18 cellular contexts compared by ENCODE assay signal in genomic region chr2:120951701-120952100, GRCh38.
DNase-seq lines count a peak whose midpoint lies in the region; ATAC-seq, FAIRE-seq and TF ChIP-seq lines count a peak whose summit lies in the region.
"Had no signal": no experiment of that assay in that cellular context is flagged by ENCODE, and none has a peak within 500 bp of the region (broad histone marks: within the 10 kb centered on the region; RNA-seq: fewer than 3 reads in every experiment).

No MANE protein-coding gene starts in this region.

- peaks cover 52 to 98% of the 10 kb centered on the region in 2 experiments for H3K79me1 ChIP-seq in IMR-90 (ENCODE audit: low read depth in 1 of 2, low read length in 2 of 2)

- H3K4me3 ChIP-seq in IMR-90 (ENCODE audit: insufficient read depth, low read depth, low read length) = no peak overlapping the region
- H3K4me3 ChIP-seq in neural progenitor cell = no peak overlapping the region
- H3K4me3 ChIP-seq: BLaER1 treated with 17β-estradiol and CSF1 and Interleukin-3, amounts not matched to agents 10 nM and 100 nM; K562 had no signal

- H2BK20ac ChIP-seq in IMR-90 (ENCODE audit: low read depth, low read length) = no peak overlapping the region

- intact Hi-C loops in IMR-90 (cut with micrococcal nuclease) = no loop called here

- in situ Hi-C loops in IMR-90 (cut with MboI; ENCODE audit: low sequenced_read_pairs) = no loop called here

- H3K9ac ChIP-seq in IMR-90 (ENCODE audit: low read depth, low read length) (no peak overlapping the region), neural progenitor cell (no peak overlapping the region)
- H3K9ac ChIP-seq: BLaER1 treated with 17β-estradiol and CSF1 and Interleukin-3, amounts not matched to agents 10 nM and 100 nM had no signal

- WGBS in IMR-90 (ENCODE audit: extremely low coverage in 2 of 2, insufficient read length in 1 of 2), 2 experiments = 80% methylated on average over 5 of the region's 6 CpGs; no CpG with 5 or more reads in 1 of the 2 experiments

- CTCF ChIA-PET in IMR-90 (lab: Yijun Ruan, JAX) = no interaction called here

- H3K9me3 Mint-ChIP-seq in brain = no peaks in the 10 kb centered on the region
- no peaks in the 10 kb centered on the region for H3K9me3 Mint-ChIP-seq in neural progenitor cell
- H3K9me3 Mint-ChIP-seq: CD4-positive, CD25-positive, alpha-beta regulatory T cell had no signal

- no peak overlapping the region for H4K91ac ChIP-seq in IMR-90 (ENCODE audit: insufficient read depth, low read depth, low read length)

- no peaks in the 10 kb centered on the region for H3K27me3 Mint-ChIP-seq in brain
- peaks cover 3% of the 10 kb centered on the region for H3K27me3 Mint-ChIP-seq in neural progenitor cell (ENCODE audit: insufficient read depth, low read depth)
- H3K27me3 Mint-ChIP-seq: CD4-positive, CD25-positive, alpha-beta regulatory T cell had no signal

- ATAC-seq in IMR-90 (ENCODE audit: low read depth) = no peak
- ATAC-seq: HCT116, K562 had no signal

- TF ChIP-seq POLR2A in IMR-90 (IDR thresholded peaks at IDR 0.05; ENCODE audit: low read depth, low read length) (no peak), H54 (IDR thresholded peaks at IDR 0.05; ENCODE audit: low read depth, low read length) (no peak)

- no peak overlapping the region for H3K4ac ChIP-seq in IMR-90 (ENCODE audit: low read depth, low read length)

- no peak overlapping the region for H2BK15ac ChIP-seq in IMR-90 (ENCODE audit: low read depth, low read length)

- no peaks in the 10 kb centered on the region for H3K9me3 ChIP-seq in IMR-90 (ENCODE audit: control insufficient read depth, insufficient read depth, low read length)
- H3K9me3 ChIP-seq in neural progenitor cell (ENCODE audit: low read depth) = no peaks in the 10 kb centered on the region
- H3K9me3 ChIP-seq: BLaER1 treated with 17β-estradiol and CSF1 and Interleukin-3, amounts not matched to agents 10 nM and 100 nM had no signal

- H3K56ac ChIP-seq in IMR-90 (ENCODE audit: extremely low read depth, insufficient read depth, low read length) = no peak overlapping the region

- TF ChIP-seq CTCF in IMR-90 (conservative IDR thresholded peaks at IDR 0.05; ENCODE audit: low read depth, low read length) = no peak
- TF ChIP-seq CTCF in brain (conservative IDR thresholded peaks at IDR 0.05) = no peak
- TF ChIP-seq CTCF in neural progenitor cell (IDR thresholded peaks at IDR 0.05) = no peak

- no peak overlapping the region for H4K8ac ChIP-seq in IMR-90 (ENCODE audit: low read depth in 2 of 2, low read length in 2 of 2)

- H2AFZ ChIP-seq in IMR-90 (replicated peaks; ENCODE audit: low read length, poor library complexity) (no peak overlapping the region), neural progenitor cell (replicated peaks) (no peak overlapping the region)

- H2BK120ac ChIP-seq in IMR-90 (ENCODE audit: low read depth, low read length) = no peak overlapping the region

- H3K9me1 ChIP-seq in IMR-90 (ENCODE audit: insufficient read depth, low read length) = peaks cover 36% of the 10 kb centered on the region

- TF ChIP-seq RAD21 in IMR-90 (IDR thresholded peaks at IDR 0.05; ENCODE audit: low read length) = no peak

- no peak for FAIRE-seq in H54 (lab: Jason Lieb, UNC)
- FAIRE-seq: GM12892, GM19239, K562 had no signal

- no peak overlapping the region for H3K23ac ChIP-seq in IMR-90 (ENCODE audit: low read depth, low read length)

- H3K27ac Mint-ChIP-seq in brain (peak overlapping the region in 4 of 5 experiments; percentile 3 to 11 (median 6)), neural progenitor cell (peak overlapping the region; percentile 42)
- H3K27ac Mint-ChIP-seq: CD4-positive, CD25-positive, alpha-beta regulatory T cell had no signal

- H3K4me1 Mint-ChIP-seq in brain = peaks cover 43% of the 10 kb centered on the region
- H3K4me1 Mint-ChIP-seq in neural progenitor cell = peaks cover 48% of the 10 kb centered on the region
- H3K4me1 Mint-ChIP-seq: CD4-positive, CD25-positive, alpha-beta regulatory T cell had no signal

- H3K27ac ChIP-seq in IMR-90 (ENCODE audit: insufficient read depth, low read length) (no peak overlapping the region), neural progenitor cell (no peak overlapping the region)
- H3K27ac ChIP-seq: BLaER1 treated with 17β-estradiol and CSF1 and Interleukin-3, amounts not matched to agents 10 nM and 100 nM; HL-60 had no signal

- no peak overlapping the region for H3K4me3 Mint-ChIP-seq in brain
- H3K4me3 Mint-ChIP-seq in neural progenitor cell = peak overlapping the region; percentile 3
- H3K4me3 Mint-ChIP-seq: CD4-positive, CD25-positive, alpha-beta regulatory T cell had no signal

- DNase-seq in IMR-90 (no peak), neural progenitor cell (ENCODE audit: low spot score) (no peak), NCI-H345 treated with DMSO at 0.1 percent for 48 hours (lab: John Stamatoyannopoulos, UW; ENCODE audit: unreplicated experiment) (no peak), ureter (ENCODE audit: low spot score) (no peak), H54 (ENCODE audit: insufficient read length, low spot score) (no peak)
- no peak for DNase-seq in activated CD4-positive, alpha-beta T cell treated with anti-CD3 and anti-CD28 coated beads for 4 hours
- DNase-seq: Calu3; CD4-positive, CD25-positive, alpha-beta regulatory T cell; DMS153; DMS79 treated with DMSO at 0.1 percent for 48 hours; GDM1 had no signal

- H4K5ac ChIP-seq in IMR-90 (ENCODE audit: low read depth, low read length) = no peak overlapping the region

- H3K36me3 Mint-ChIP-seq in brain (peaks cover 4% of the 10 kb centered on the region), neural progenitor cell (peaks cover 18% of the 10 kb centered on the region)
- H3K36me3 Mint-ChIP-seq: CD4-positive, CD25-positive, alpha-beta regulatory T cell had no signal

- H3K27me3 ChIP-seq in IMR-90 (ENCODE audit: control insufficient read depth, insufficient read depth, low read length) (no peaks in the 10 kb centered on the region), neural progenitor cell (no peaks in the 10 kb centered on the region)
- H3K27me3 ChIP-seq: BLaER1 treated with 17β-estradiol and CSF1 and Interleukin-3, amounts not matched to agents 10 nM and 100 nM had no signal

- peak overlapping the region; percentile 9 for H2AK9ac ChIP-seq in IMR-90 (replicated peaks; ENCODE audit: low read depth, low read length, poor library complexity)

- no peak overlapping the region for H2BK5ac ChIP-seq in IMR-90 (ENCODE audit: low read depth, low read length, poor library complexity, severe bottlenecking)

- 0 out of 2 replicates have a peak overlapping the region, but pooled peaks have one; percentile 13 for H3K14ac ChIP-seq in IMR-90 (replicated peaks; ENCODE audit: low read depth, low read length)

- POLR2A ChIA-PET in IMR-90 (lab: Charles Lee; ENCODE audit: unreplicated experiment) = no interaction called here

- H3K79me2 ChIP-seq in neural progenitor cell (ENCODE audit: low read depth) = peaks cover 5% of the 10 kb centered on the region

- dilution Hi-C loops in IMR-90 (cut with HindIII; ENCODE audit: low sequenced_read_pairs, unreplicated experiment) = no loop called here

- H3K4me2 ChIP-seq in IMR-90 (ENCODE audit: low read depth, low read length) = no peak overlapping the region
- H3K4me2 ChIP-seq in neural progenitor cell = no peak overlapping the region

- peaks cover 55% of the 10 kb centered on the region for H4K20me1 ChIP-seq in IMR-90 (ENCODE audit: insufficient read depth, low read length)
- H4K20me1 ChIP-seq in neural progenitor cell (ENCODE audit: low read depth) = peaks cover 92% of the 10 kb centered on the region

- no peaks in the 10 kb centered on the region for H3F3A ChIP-seq in neural progenitor cell (ENCODE audit: low read depth)

- H2AK5ac ChIP-seq in IMR-90 (ENCODE audit: low read depth, low read length) = no peak overlapping the region

- no TSS peak for BruUV-seq in IMR-90 (replicated peaks; lab: Mats Ljungman, UMichigan)

- no peak overlapping the region for H3K18ac ChIP-seq in IMR-90 (ENCODE audit: low read depth, low read length)

- peaks cover 46% of the 10 kb centered on the region for H3K36me3 ChIP-seq in IMR-90 (ENCODE audit: control insufficient read depth, insufficient read depth, low read length)
- no peaks in the 10 kb centered on the region for H3K36me3 ChIP-seq in neural progenitor cell
- H3K36me3 ChIP-seq: BLaER1 treated with 17β-estradiol and CSF1 and Interleukin-3, amounts not matched to agents 10 nM and 100 nM had no signal

- H3K4me1 ChIP-seq in IMR-90 (ENCODE audit: control insufficient read depth, insufficient read depth, low read length) (peaks cover 5% of the 10 kb centered on the region; the same call in 1 of the 2 replicates), neural progenitor cell (no peaks in the 10 kb centered on the region)

TF ChIP-seq in IMR-90, 13 proteins besides CTCF, POLR2A, EP300 and RAD21:
- no peak for TF ChIP-seq RFX5 (IDR thresholded peaks at IDR 0.05; ENCODE audit: low read depth, low read length)
- no peak for TF ChIP-seq RCOR1 (IDR thresholded peaks at IDR 0.05; ENCODE audit: insufficient replicate concordance, low read length)
- TF ChIP-seq MAZ (IDR thresholded peaks at IDR 0.05; ENCODE audit: borderline replicate concordance, low read depth, low read length) = no peak
- TF ChIP-seq USF2 (IDR thresholded peaks at IDR 0.05; ENCODE audit: low read depth, low read length) = peak; percentile 39
- TF ChIP-seq MAFK (IDR thresholded peaks at IDR 0.05; ENCODE audit: low read depth, low read length) = no peak
